Comparison of ENCODE assay signal across 16 cellular contexts in the genomic region with DNA sequence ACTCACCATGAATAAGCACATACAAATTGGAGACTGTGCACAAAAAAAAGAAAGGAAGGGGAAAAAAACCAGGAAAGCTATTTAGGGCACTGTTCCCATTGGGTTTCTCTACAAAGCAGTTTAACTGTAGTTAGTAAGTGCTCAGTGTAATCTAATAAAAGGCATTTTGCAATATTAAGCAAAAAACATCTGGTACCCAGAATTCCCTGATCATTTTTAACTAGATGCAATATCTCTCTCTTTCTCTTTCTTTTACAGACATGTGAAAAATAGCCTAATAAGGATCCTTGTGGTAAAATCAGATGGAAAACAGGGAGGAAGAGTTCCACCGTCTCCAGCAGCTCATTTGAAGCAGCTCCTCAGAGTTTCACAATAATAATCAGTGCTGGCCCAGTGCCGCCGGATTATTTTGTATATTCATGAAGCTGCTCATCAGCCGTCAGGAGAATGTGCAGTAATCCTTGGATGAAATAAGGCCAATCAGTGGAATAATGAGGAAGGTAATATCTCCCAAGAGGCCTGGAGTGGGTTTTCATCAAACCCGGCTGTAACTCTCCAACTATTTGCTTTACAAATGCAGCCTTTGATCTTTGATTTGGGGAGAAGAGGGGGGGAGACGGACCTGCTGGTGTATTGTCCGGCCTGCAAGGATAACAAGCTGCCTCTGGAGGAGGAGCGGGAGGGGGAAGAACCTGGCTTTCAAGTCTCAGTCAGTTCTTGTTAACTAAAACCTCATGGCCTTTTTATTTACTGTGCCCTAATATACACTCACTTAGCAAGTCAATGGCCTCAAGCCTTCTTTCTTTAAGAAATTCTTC.
DNase-seq lines count a peak whose midpoint lies in the region; ATAC-seq and TF ChIP-seq lines count a peak whose summit lies in the region.
"Had no signal": no experiment of that assay in that cellular context is flagged by ENCODE, and none has a peak within 500 bp of the region (broad histone marks: within the 10 kb centered on the region; RNA-seq: fewer than 3 reads in every experiment).

No MANE protein-coding gene starts in this region.

- dilution Hi-C loops in mammary epithelial cell (cut with HindIII; ENCODE audit: low sequenced_read_pairs), result no loop called here

- H3K27ac Mint-ChIP-seq in osteocyte (ENCODE audit: unreplicated experiment), result no peak overlapping the region
- H3K27ac Mint-ChIP-seq: activated naive CD8-positive, alpha-beta T cell had no signal

- H3K36me3 ChIP-seq in breast epithelium (no peaks in the 10 kb centered on the region), mammary epithelial cell (ENCODE audit: insufficient read depth, low read length) (no peaks in the 10 kb centered on the region), NT2/D1 (ENCODE audit: insufficient read depth, insufficient read length, low read length) (no peaks in the 10 kb centered on the region)
- H3K36me3 ChIP-seq: stomach had no signal

- peak overlapping the region in 1 of 3 donors; percentile 11 for H3K4me3 ChIP-seq in breast epithelium
- no peak overlapping the region for H3K4me3 ChIP-seq in mammary epithelial cell (replicated peaks in 1 of 3; ENCODE audit: insufficient read depth in 1 of 3, low read depth in 2 of 3, low read length in 3 of 3)
- H3K4me3 ChIP-seq in NT2/D1 (ENCODE audit: insufficient read length, low read depth), result no peak overlapping the region
- H3K4me3 ChIP-seq: A549, stomach had no signal

- H3K4me1 ChIP-seq in breast epithelium (peaks cover 0 to 5% of the 10 kb centered on the region in 2 donors), mammary epithelial cell (ENCODE audit: insufficient read depth, low read length) (no peaks in the 10 kb centered on the region), NT2/D1 (ENCODE audit: insufficient read depth, insufficient read length) (no peaks in the 10 kb centered on the region)
- H3K4me1 ChIP-seq: A549 had no signal

- TF ChIP-seq POLR2A in breast epithelium (IDR thresholded peaks at IDR 0.05) (no peak), GM18505 (IDR thresholded peaks at IDR 0.05; ENCODE audit: borderline replicate concordance, extremely low read depth, insufficient read depth, insufficient read length) (no peak)

- no peak overlapping the region for H3K4me2 ChIP-seq in mammary epithelial cell (ENCODE audit: insufficient read depth, low read depth, low read length)
- H3K4me2 ChIP-seq: A549 had no signal

- no peak overlapping the region for H3K9ac ChIP-seq in mammary epithelial cell (ENCODE audit: insufficient read depth, low read length)
- H3K9ac ChIP-seq in NT2/D1 (ENCODE audit: insufficient read length, low read depth), result no peak overlapping the region

- CTCF ChIA-PET in mammary epithelial cell (lab: Charles Lee; ENCODE audit: low non-redundant PET), result no interaction called here

- WGBS in mammary epithelial cell (ENCODE audit: low coverage, missing lambda C conversion rate), result 67% methylated on average over 7 of the region's 8 CpGs

- no peaks in the 10 kb centered on the region for H3K4me1 Mint-ChIP-seq in osteocyte (ENCODE audit: unreplicated experiment)

- ATAC-seq in GM18505 (IDR thresholded peaks at IDR 0.05; ENCODE audit: unreplicated experiment), result no peak
- ATAC-seq: A549; activated CD4-positive, CD25-positive, alpha-beta regulatory T cell treated with anti-CD3 and anti-CD28 coated beads, Interleukin-2, amount 50 U/mL, for 24 hours; HCT116; naive thymus-derived CD8-positive, alpha-beta T cell had no signal

- no peaks in the 10 kb centered on the region for H4K20me1 ChIP-seq in mammary epithelial cell (ENCODE audit: insufficient read depth, low read length)

- H3K27me3 ChIP-seq in breast epithelium, result no peaks in the 10 kb centered on the region
- H3K27me3 ChIP-seq in mammary epithelial cell (ENCODE audit: insufficient read depth, low read length), result no peaks in the 10 kb centered on the region
- H3K27me3 ChIP-seq in NT2/D1 (ENCODE audit: insufficient read depth, insufficient read length), result no peaks in the 10 kb centered on the region
- H3K27me3 ChIP-seq: stomach had no signal

- no peak for TF ChIP-seq CTCF in breast epithelium (IDR thresholded peaks at IDR 0.05)
- no peak for TF ChIP-seq CTCF in mammary epithelial cell (conservative IDR thresholded peaks at IDR 0.05 in 1 of 2, IDR thresholded peaks at IDR 0.05 in 1 of 2; ENCODE audit: extremely low read depth in 1 of 2, insufficient read depth in 1 of 2, low read depth in 1 of 2, low read length in 2 of 2)
- no peak for TF ChIP-seq CTCF in osteocyte (IDR thresholded peaks at IDR 0.05)

- intact Hi-C loops in breast epithelium (cut with DNase I; ENCODE audit: low total_unique reads), result no loop called here
- intact Hi-C loops in mammary epithelial cell (cut with micrococcal nuclease), result no loop called here

- DNase-seq in breast epithelium (ENCODE audit: low spot score in 2 of 2) (no peak), mammary epithelial cell (no peak), NT2/D1 (ENCODE audit: low read depth, low spot score) (peak; percentile 56), iPS-NIHi7 (ENCODE audit: extremely low spot score) (peak; percentile 67), osteocyte (ENCODE audit: extremely low spot score, unreplicated experiment) (no peak), amygdala (lab: John Stamatoyannopoulos, UW) (no peak), NCI-H1694 (lab: John Stamatoyannopoulos, UW) (no peak)
- DNase-seq: cerebellar nuclear complex; naive thymus-derived CD8-positive, alpha-beta T cell; NCI-H2107; stomach had no signal

- H3K4me3 Mint-ChIP-seq in osteocyte (ENCODE audit: unreplicated experiment), result no peak overlapping the region
- H3K4me3 Mint-ChIP-seq: activated naive CD8-positive, alpha-beta T cell; naive thymus-derived CD8-positive, alpha-beta T cell had no signal

- H3K9me3 ChIP-seq in breast epithelium (no peaks in the 10 kb centered on the region), mammary epithelial cell (replicated peaks; ENCODE audit: insufficient read depth, low read length) (no peaks in the 10 kb centered on the region), NT2/D1 (ENCODE audit: insufficient read depth, low read length) (peaks cover 8% of the 10 kb centered on the region; the same call in 1 of the 2 replicates)
- H3K9me3 ChIP-seq: A549, stomach had no signal

- no peaks in the 10 kb centered on the region for H3K36me3 Mint-ChIP-seq in osteocyte (ENCODE audit: unreplicated experiment)
- H3K36me3 Mint-ChIP-seq: activated naive CD8-positive, alpha-beta T cell; naive thymus-derived CD8-positive, alpha-beta T cell had no signal

- no TSS peak for BruUV-seq in mammary epithelial cell (replicated peaks; lab: Mats Ljungman, UMichigan)

- no peaks in the 10 kb centered on the region for H3K27me3 Mint-ChIP-seq in osteocyte (ENCODE audit: unreplicated experiment)

- H2AFZ ChIP-seq in mammary epithelial cell (ENCODE audit: low read depth, low read length), result no peak overlapping the region

- H3K27ac ChIP-seq in breast epithelium (peak overlapping the region; percentile 74 to 78), mammary epithelial cell (ENCODE audit: insufficient read depth, low read depth, low read length) (no peak overlapping the region)
- H3K27ac ChIP-seq: A549 had no signal

- no peaks in the 10 kb centered on the region for H3K79me2 ChIP-seq in mammary epithelial cell (ENCODE audit: insufficient read depth, low read length)

- peaks cover 3% of the 10 kb centered on the region for H3K9me3 Mint-ChIP-seq in osteocyte (ENCODE audit: unreplicated experiment)

- in situ Hi-C loops in mammary epithelial cell (cut with MboI; ENCODE audit: low sequenced_read_pairs in 2 of 2), result no loop called here

Comparison
In these comparisons a context has a peak if more than half of its experiments do, and no peak if none do; other contexts are left out.
1. DNase-seq: peak in NT2/D1 (single experiment) and iPS-NIHi7 (single experiment); none in breast epithelium (0 of 2), mammary epithelial cell (single experiment), osteocyte (single experiment), amygdala (0 of 56) and NCI-H1694 (single experiment).